18 cellular contexts compared by ENCODE assay signal in genomic region chr7:36176688-36177087, GRCh38. TPM values are rescaled to one million over a fixed set of nuclear protein-coding genes. Genes with fewer than 3 reads are reported as not detected.
DNase-seq lines count a peak whose midpoint lies in the region; ATAC-seq and TF ChIP-seq lines count a peak whose summit lies in the region.
"Had no signal": no experiment of that assay in that cellular context is flagged by ENCODE, and none has a peak within 500 bp of the region (broad histone marks: within the 10 kb centered on the region; RNA-seq: fewer than 3 reads in every experiment).

No MANE protein-coding gene starts in this region.

- H3K4me1 Mint-ChIP-seq in dendritic cell treated with granulocyte-macrophage colony-stimulating factor and Interleukin-4, amounts not matched to agents 40 ng/mL and 50 ng/mL, for 4 days (ENCODE audit: low read depth) = peaks cover 75% of the 10 kb centered on the region

- TF ChIP-seq CTCF in Panc1 (IDR thresholded peaks at IDR 0.05) (no peak), psoas muscle (IDR thresholded peaks at IDR 0.05) (no peak), tibial artery (IDR thresholded peaks at IDR 0.05) (no peak)

- H3K4me3 ChIP-seq in Panc1 (ENCODE audit: low read depth in 2 of 2, low read length in 2 of 2) (no peak overlapping the region), psoas muscle (peak overlapping the region; percentile 6), tibial artery (peak overlapping the region; percentile 21 to 34)

- no peaks in the 10 kb centered on the region for H3K36me3 ChIP-seq in Panc1 (ENCODE audit: control insufficient read depth, insufficient read depth, low read length)
- H3K36me3 ChIP-seq in psoas muscle (ENCODE audit: insufficient read depth in 1 of 2, low read depth in 1 of 2) = no peaks in the 10 kb centered on the region
- no peaks in the 10 kb centered on the region for H3K36me3 ChIP-seq in tibial artery

- H3K4me3 Mint-ChIP-seq in dendritic cell treated with granulocyte-macrophage colony-stimulating factor and Interleukin-4, amounts not matched to agents 40 ng/mL and 50 ng/mL, for 4 days = no peak overlapping the region
- H3K4me3 Mint-ChIP-seq: H9 had no signal

- CTCF ChIA-PET in Panc1 (lab: Charles Lee) = no interaction called here

- TSS peak; percentile 16 for BruUV-seq in Panc1 (replicated peaks; lab: Mats Ljungman, UMichigan)

- no peaks in the 10 kb centered on the region for H3K27me3 Mint-ChIP-seq in dendritic cell treated with granulocyte-macrophage colony-stimulating factor and Interleukin-4, amounts not matched to agents 40 ng/mL and 50 ng/mL, for 4 days

- DNase-seq in Panc1 (ENCODE audit: low read depth, low spot score) (no peak), psoas muscle (no peak), tibial artery (no peak), SHP77 (lab: John Stamatoyannopoulos, UW) (no peak), D341Med (ENCODE audit: low spot score) (no peak), ACHN (no peak)
- DNase-seq: DMS 273 treated with DMSO at 0.1 percent for 48 hours, DND-41, H9, IMR-90, NCI-H1436, NCI-H1930, NCI-H345, NCI-H524 treated with DMSO at 0.1 percent for 48 hours, PC-3 had no signal

- H3K4me1 ChIP-seq in Panc1 (ENCODE audit: control insufficient read depth, insufficient read depth, low read length) = peaks cover 18% of the 10 kb centered on the region; the same call in 1 of the 2 replicates
- peaks cover 51% of the 10 kb centered on the region for H3K4me1 ChIP-seq in psoas muscle
- H3K4me1 ChIP-seq in tibial artery = peaks cover 0 to 50% (median 23%) of the 10 kb centered on the region in 4 donors

- no peak for ATAC-seq in Panc1
- no peak for ATAC-seq in psoas muscle
- ATAC-seq: PC-3 had no signal

- no peaks in the 10 kb centered on the region for H3K27me3 ChIP-seq in Panc1 (ENCODE audit: control insufficient read depth, insufficient read depth, low read length)
- no peaks in the 10 kb centered on the region for H3K27me3 ChIP-seq in psoas muscle (ENCODE audit: insufficient read depth in 3 of 3, low read length in 2 of 3)
- H3K27me3 ChIP-seq in tibial artery = no peaks in the 10 kb centered on the region

- H3K9me3 Mint-ChIP-seq in dendritic cell treated with granulocyte-macrophage colony-stimulating factor and Interleukin-4, amounts not matched to agents 40 ng/mL and 50 ng/mL, for 4 days = no peaks in the 10 kb centered on the region

- WGBS in psoas muscle, 3 donors = 47 to 61% (median 47%) methylated on average over 4 of the region's 4 CpGs

- intact Hi-C loops in Panc1 (cut with micrococcal nuclease; ENCODE audit: unreplicated experiment) = no loop called here
- intact Hi-C loops in dendritic cell treated with granulocyte-macrophage colony-stimulating factor and Interleukin-4, amounts not matched to agents 40 ng/mL and 50 ng/mL, for 4 days (cut with micrococcal nuclease) = no loop called here
- intact Hi-C loops in psoas muscle (cut with DNase I) = no loop called here
- intact Hi-C loops in tibial artery (cut with DNase I; ENCODE audit: low total_unique reads) = no loop called here

- peaks cover 20% of the 10 kb centered on the region for H3K36me3 Mint-ChIP-seq in dendritic cell treated with granulocyte-macrophage colony-stimulating factor and Interleukin-4, amounts not matched to agents 40 ng/mL and 50 ng/mL, for 4 days (ENCODE audit: low read depth)

- H3K27ac Mint-ChIP-seq in dendritic cell treated with granulocyte-macrophage colony-stimulating factor and Interleukin-4, amounts not matched to agents 40 ng/mL and 50 ng/mL, for 4 days = peak overlapping the region; percentile 90

- H3K27ac ChIP-seq in Panc1 (ENCODE audit: low read length) (no peak overlapping the region), psoas muscle (peak overlapping the region; percentile 53), tibial artery (peak overlapping the region; percentile 79 to 82)
- H3K27ac ChIP-seq: C4-2B, RWPE1 had no signal

- in situ Hi-C loops in Panc1 (cut with HindIII; ENCODE audit: low pct_unique_long_range_greater_than_20kb, low sequenced_read_pairs) (no loop called here), ACHN (cut with HindIII; ENCODE audit: low pct_ligation_motif_present, low pct_unique_long_range_greater_than_20kb, low sequenced_read_pairs) (no loop called here)

- H3K9me3 ChIP-seq in Panc1 (ENCODE audit: control insufficient read depth, insufficient read depth, low read depth, low read length) = no peaks in the 10 kb centered on the region
- H3K9me3 ChIP-seq in psoas muscle = no peaks in the 10 kb centered on the region
- H3K9me3 ChIP-seq in tibial artery = no peaks in the 10 kb centered on the region

- POLR2A ChIA-PET in Panc1 (lab: Charles Lee) = no interaction called here

RNA-seq across cellular contexts. Expression of gene EEPD1, which starts 23.6 kb away (rescaled TPM):
- 48.0 TPM for total RNA-seq in Panc1 (2021; ENCODE audit: unreplicated experiment)
- polyA plus RNA-seq in Panc1 (2012; ENCODE audit: insufficient read length) = 87.5 TPM
- total RNA-seq in psoas muscle = 10 to 100 TPM; 13.3 to 51.3 (median 32.7) TPM
- 10 to 100 TPM in 2 of 3 donors, 1 to 10 TPM in 1; 7.3 to 61.2 (median 45.5) TPM for polyA plus RNA-seq in psoas muscle

Comparison
In these comparisons a context has a peak if more than half of its experiments do, and no peak if none do; other contexts are left out.
1. H3K4me3 ChIP-seq: peak in psoas muscle (single experiment) and tibial artery (2 of 2); none in Panc1 (0 of 2).